In the genomic region with DNA sequence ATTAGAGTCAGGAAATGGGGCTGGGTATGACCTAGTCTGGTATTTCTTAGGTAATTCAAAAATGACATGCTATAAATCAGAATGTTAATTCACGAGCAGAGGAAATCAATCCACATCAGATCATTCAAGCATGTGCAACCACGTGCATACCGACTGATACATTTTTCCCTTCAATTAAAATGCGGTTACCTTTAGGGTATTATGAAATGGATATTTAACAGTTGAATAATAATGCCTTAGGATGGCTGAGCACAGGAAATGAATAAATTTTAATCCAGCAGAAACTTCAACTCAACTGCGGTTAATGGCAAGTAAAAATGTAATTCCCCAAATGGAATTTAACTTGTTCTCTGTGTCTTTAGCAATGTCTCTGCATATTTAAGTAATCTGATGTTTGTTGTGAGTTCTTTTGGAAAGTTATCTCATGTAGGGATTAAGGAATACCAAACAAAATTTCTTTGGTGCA, we compare ENCODE assay signal across 1 cellular context.
TF ChIP-seq lines count a peak whose summit lies in the region.

No MANE protein-coding gene starts in this region.

TF ChIP-seq in GM23338, 12 proteins besides CTCF, POLR2A, EP300 and RAD21:
- no peak for TF ChIP-seq EZH2 (IDR thresholded peaks at IDR 0.05; ENCODE audit: low read depth, unreplicated experiment)
- no peak for TF ChIP-seq POLR2AphosphoS5 (IDR thresholded peaks at IDR 0.05; ENCODE audit: low read depth)
- TF ChIP-seq CREB1 (CRISPR knock-in tag; IDR thresholded peaks at IDR 0.05; ENCODE audit: low read depth), result no peak
- TF ChIP-seq STAT1 (IDR thresholded peaks at IDR 0.05; ENCODE audit: unreplicated experiment), result no peak
- no peak for TF ChIP-seq EZH2phosphoT487 (IDR thresholded peaks at IDR 0.05; ENCODE audit: unreplicated experiment)
- no peak for TF ChIP-seq NANOG (IDR thresholded peaks at IDR 0.05; ENCODE audit: borderline replicate concordance)
- no peak for TF ChIP-seq ETS1 (IDR thresholded peaks at IDR 0.05)
- TF ChIP-seq ZNF331 (CRISPR knock-in tag; IDR thresholded peaks at IDR 0.05; ENCODE audit: low read depth), result no peak
- TF ChIP-seq ZNF114 (CRISPR knock-in tag; IDR thresholded peaks at IDR 0.05), result no peak
- TF ChIP-seq, protein P1, sequence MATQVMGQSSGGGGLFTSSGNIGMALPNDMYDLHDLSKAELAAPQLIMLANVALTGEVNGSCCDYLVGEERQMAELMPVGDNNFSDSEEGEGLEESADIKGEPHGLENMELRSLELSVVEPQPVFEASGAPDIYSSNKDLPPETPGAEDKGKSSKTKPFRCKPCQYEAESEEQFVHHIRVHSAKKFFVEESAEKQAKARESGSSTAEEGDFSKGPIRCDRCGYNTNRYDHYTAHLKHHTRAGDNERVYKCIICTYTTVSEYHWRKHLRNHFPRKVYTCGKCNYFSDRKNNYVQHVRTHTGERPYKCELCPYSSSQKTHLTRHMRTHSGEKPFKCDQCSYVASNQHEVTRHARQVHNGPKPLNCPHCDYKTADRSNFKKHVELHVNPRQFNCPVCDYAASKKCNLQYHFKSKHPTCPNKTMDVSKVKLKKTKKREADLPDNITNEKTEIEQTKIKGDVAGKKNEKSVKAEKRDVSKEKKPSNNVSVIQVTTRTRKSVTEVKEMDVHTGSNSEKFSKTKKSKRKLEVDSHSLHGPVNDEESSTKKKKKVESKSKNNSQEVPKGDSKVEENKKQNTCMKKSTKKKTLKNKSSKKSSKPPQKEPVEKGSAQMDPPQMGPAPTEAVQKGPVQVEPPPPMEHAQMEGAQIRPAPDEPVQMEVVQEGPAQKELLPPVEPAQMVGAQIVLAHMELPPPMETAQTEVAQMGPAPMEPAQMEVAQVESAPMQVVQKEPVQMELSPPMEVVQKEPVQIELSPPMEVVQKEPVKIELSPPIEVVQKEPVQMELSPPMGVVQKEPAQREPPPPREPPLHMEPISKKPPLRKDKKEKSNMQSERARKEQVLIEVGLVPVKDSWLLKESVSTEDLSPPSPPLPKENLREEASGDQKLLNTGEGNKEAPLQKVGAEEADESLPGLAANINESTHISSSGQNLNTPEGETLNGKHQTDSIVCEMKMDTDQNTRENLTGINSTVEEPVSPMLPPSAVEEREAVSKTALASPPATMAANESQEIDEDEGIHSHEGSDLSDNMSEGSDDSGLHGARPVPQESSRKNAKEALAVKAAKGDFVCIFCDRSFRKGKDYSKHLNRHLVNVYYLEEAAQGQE (IDR thresholded peaks at IDR 0.05; ENCODE audit: unreplicated experiment), result no peak
